17 cellular contexts compared by ENCODE assay signal in the genomic region with DNA sequence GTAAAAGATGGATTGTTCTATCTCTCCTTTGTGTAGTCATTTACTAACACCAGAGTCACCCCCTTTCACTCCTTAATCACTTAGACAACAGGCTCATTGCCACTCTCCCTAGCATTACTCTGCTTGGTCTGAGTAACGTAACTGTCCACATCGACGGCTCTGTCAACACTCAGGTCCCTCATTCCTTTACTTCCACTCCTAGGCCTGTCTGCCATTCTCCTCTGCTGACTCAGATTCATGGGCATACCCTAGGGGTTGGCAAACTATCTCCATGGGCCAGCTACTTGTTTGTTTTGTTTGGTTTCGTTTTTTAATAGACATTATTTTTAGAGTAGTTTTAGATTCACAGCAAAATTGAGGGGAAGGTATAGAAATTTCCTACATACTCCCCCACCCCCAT.
"Had no signal": no experiment of that assay in that cellular context is flagged by ENCODE, and none has a peak within 500 bp of the region (broad histone marks: within the 10 kb centered on the region; RNA-seq: fewer than 3 reads in every experiment).

No MANE protein-coding gene starts in this region.

- ATAC-seq: heart left ventricle, right lobe of liver, T-cell had no signal

- H3K27me3 Mint-ChIP-seq: activated naive CD8-positive, alpha-beta T cell treated with anti-CD3 and anti-CD28 coated beads for 36 hours; T-cell had no signal

- DNase-seq: activated CD4-positive, CD25-positive, alpha-beta regulatory T cell treated with anti-CD3 and anti-CD28 coated beads, Interleukin-2, amount 50 U/mL, for 72 hours; activated naive CD8-positive, alpha-beta T cell treated with anti-CD3 and anti-CD28 coated beads for 36 hours; cerebellar nuclear complex; effector CD8-positive, alpha-beta T cell; heart left ventricle; left ventricle myocardium inferior; right lobe of liver; stimulated activated CD4-positive, alpha-beta T cell treated with anti-CD3 and anti-CD28 coated beads, Interleukin-4, amount 100 ng/mL, for 4 hours; stimulated activated CD8-positive, alpha-beta memory T cell treated with anti-CD3 and anti-CD28 coated beads, Interleukin-4, amount 100 ng/mL, for 48 hours; stimulated activated naive CD4-positive, alpha-beta T cell treated with Interleukin-2 at 50 U/mL for 16 hours; T-cell; T-helper 9 cell; transverse colon had no signal

- H3K4me1 ChIP-seq: heart left ventricle, left ventricle myocardium inferior, right lobe of liver, transverse colon had no signal

- H3K4me3 Mint-ChIP-seq: activated naive CD8-positive, alpha-beta T cell treated with anti-CD3 and anti-CD28 coated beads for 36 hours; activated T-helper 1 cell treated with anti-CD3 and anti-CD28 coated beads, Interleukin-12 subunit alpha, Interleukin-12 subunit beta, Interleukin-2, Interleukin-4 antibody, amounts not matched to agents 30 ng/mL and 10 ng/mL and 1 ng/mL, durations not matched to agents 14 hours and 24 hours and 36 hours; memory B cell; neural crest cell; T-cell had no signal

- H3K4me3 ChIP-seq: heart left ventricle, left ventricle myocardium inferior, right lobe of liver, smooth muscle cell, transverse colon had no signal

- H3K4me1 Mint-ChIP-seq: activated naive CD8-positive, alpha-beta T cell treated with anti-CD3 and anti-CD28 coated beads for 36 hours; memory B cell; T-cell had no signal

- H3K27ac ChIP-seq: heart left ventricle, left ventricle myocardium inferior, right lobe of liver, transverse colon had no signal

- H3K4me2 ChIP-seq: smooth muscle cell had no signal

- H3K36me3 Mint-ChIP-seq: activated naive CD8-positive, alpha-beta T cell treated with anti-CD3 and anti-CD28 coated beads for 36 hours; memory B cell; T-cell had no signal

- H3K27me3 ChIP-seq: heart left ventricle, right lobe of liver, transverse colon had no signal

- H3K27ac Mint-ChIP-seq: activated naive CD8-positive, alpha-beta T cell treated with anti-CD3 and anti-CD28 coated beads for 36 hours; activated T-helper 1 cell treated with anti-CD3 and anti-CD28 coated beads, Interleukin-12 subunit alpha, Interleukin-12 subunit beta, Interleukin-2, Interleukin-4 antibody, amounts not matched to agents 30 ng/mL and 10 ng/mL and 1 ng/mL, durations not matched to agents 14 hours and 24 hours and 36 hours; memory B cell; T-cell had no signal

- H3K9me3 Mint-ChIP-seq: activated naive CD8-positive, alpha-beta T cell treated with anti-CD3 and anti-CD28 coated beads for 36 hours; activated T-helper 1 cell treated with anti-CD3 and anti-CD28 coated beads, Interleukin-12 subunit alpha, Interleukin-12 subunit beta, Interleukin-2, Interleukin-4 antibody, amounts not matched to agents 30 ng/mL and 10 ng/mL and 1 ng/mL, durations not matched to agents 14 hours and 24 hours and 36 hours; memory B cell; T-cell had no signal

- H3K36me3 ChIP-seq: heart left ventricle, left ventricle myocardium inferior, right lobe of liver, transverse colon had no signal

- H3K9me3 ChIP-seq: heart left ventricle, left ventricle myocardium inferior, right lobe of liver, transverse colon had no signal
